ENCODE assay signal across 9 cellular contexts in the genomic region with DNA sequence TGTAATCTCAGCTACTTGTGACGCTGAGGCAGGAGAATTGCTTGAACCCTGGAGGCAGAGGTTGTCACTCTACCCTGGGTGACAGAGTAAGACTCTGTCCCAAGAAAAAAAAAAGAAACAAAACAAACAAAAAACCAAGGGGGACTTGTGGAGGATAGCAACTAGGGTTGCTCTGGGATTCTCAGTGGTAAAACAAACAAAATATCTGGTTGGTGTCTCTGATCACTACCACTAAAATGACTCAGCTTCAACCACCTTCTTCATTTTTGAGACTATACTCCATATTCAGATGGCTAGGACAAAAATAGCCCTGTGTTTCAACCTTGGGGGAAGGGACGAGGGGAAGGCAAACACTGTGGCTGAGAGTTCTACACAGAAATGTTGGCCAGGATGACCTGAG.
DNase-seq lines count a peak whose midpoint lies in the region; ATAC-seq and TF ChIP-seq lines count a peak whose summit lies in the region.
"Had no signal": no experiment of that assay in that cellular context is flagged by ENCODE, and none has a peak within 500 bp of the region (broad histone marks: within the 10 kb centered on the region; RNA-seq: fewer than 3 reads in every experiment).

No MANE protein-coding gene starts in this region.

- TF ChIP-seq CTCF in chondrocyte (IDR thresholded peaks at IDR 0.05) = no peak

- peak overlapping the region; percentile 55 for H3K27ac Mint-ChIP-seq in chondrocyte (ENCODE audit: unreplicated experiment)

- H3K4me1 Mint-ChIP-seq in chondrocyte (ENCODE audit: low read depth) = peaks cover 17% of the 10 kb centered on the region

- DNase-seq in chondrocyte (ENCODE audit: low spot score) (no peak), NCI-H82 treated with DMSO at 0.1 percent for 48 hours (lab: John Stamatoyannopoulos, UW; ENCODE audit: unreplicated experiment) (no peak), DMS114 treated with DMSO at 0.1 percent for 48 hours (lab: John Stamatoyannopoulos, UW; ENCODE audit: unreplicated experiment) (no peak), islet precursor cell (no peak), T1000 (lab: John Stamatoyannopoulos, UW) (no peak)
- DNase-seq: erythroblast had no signal

- H3K4me3 Mint-ChIP-seq in chondrocyte (ENCODE audit: unreplicated experiment) = no peak overlapping the region

- H3K27me3 Mint-ChIP-seq in chondrocyte (ENCODE audit: low read depth) = no peaks in the 10 kb centered on the region

- H3K36me3 Mint-ChIP-seq in chondrocyte (ENCODE audit: low read depth) = no peaks in the 10 kb centered on the region

- ATAC-seq in GM18498 (IDR thresholded peaks at IDR 0.05; ENCODE audit: unreplicated experiment) (peak; percentile 89), GM21447 (IDR thresholded peaks at IDR 0.05; ENCODE audit: unreplicated experiment) (peak; percentile 90), HG03439 (IDR thresholded peaks at IDR 0.05; ENCODE audit: unreplicated experiment) (peak; percentile 89)

- H3K9me3 Mint-ChIP-seq in chondrocyte (ENCODE audit: low read depth) = no peaks in the 10 kb centered on the region
